Comparison of ENCODE assay signal across 9 cellular contexts in genomic region chr4:137531121-137531520, GRCh38. TPM values are rescaled to one million over a fixed set of nuclear protein-coding genes. Genes with fewer than 3 reads are reported as not detected.
DNase-seq lines count a peak whose midpoint lies in the region; ATAC-seq and TF ChIP-seq lines count a peak whose summit lies in the region.
"Had no signal": no experiment of that assay in that cellular context is flagged by ENCODE, and none has a peak within 500 bp of the region (broad histone marks: within the 10 kb centered on the region; RNA-seq: fewer than 3 reads in every experiment).

No MANE protein-coding gene starts in this region.

- no peaks in the 10 kb centered on the region for H3K36me3 ChIP-seq in left lung

- peak; percentile 33 for ATAC-seq in left lung
- no peak for ATAC-seq in HG03469 (IDR thresholded peaks at IDR 0.05; ENCODE audit: unreplicated experiment)

- TF ChIP-seq CTCF in HFF-Myc (IDR thresholded peaks at IDR 0.05; ENCODE audit: low read depth, low read length, missing control alignments) (peak; percentile 50), coronary artery (IDR thresholded peaks at IDR 0.05) (no peak), left lung (IDR thresholded peaks at IDR 0.05) (no peak)

- H3K4me1 Mint-ChIP-seq in activated CD4-positive, alpha-beta memory T cell treated with anti-CD3 and anti-CD28 coated beads for 36 hours (ENCODE audit: low read depth), result peaks cover 3% of the 10 kb centered on the region

- H3K27me3 Mint-ChIP-seq in activated CD4-positive, alpha-beta memory T cell treated with anti-CD3 and anti-CD28 coated beads for 36 hours, result no peaks in the 10 kb centered on the region

- H3K27me3 ChIP-seq in left lung, result no peaks in the 10 kb centered on the region

- POLR2A ChIA-PET in activated CD4-positive, alpha-beta memory T cell treated with anti-CD3 and anti-CD28 coated beads for 36 hours (lab: Charles Lee), result no interaction called here

- no peaks in the 10 kb centered on the region for H3K4me1 ChIP-seq in left lung

- H3K9me3 Mint-ChIP-seq in activated CD4-positive, alpha-beta memory T cell treated with anti-CD3 and anti-CD28 coated beads for 36 hours, result no peaks in the 10 kb centered on the region

- H3K9me3 ChIP-seq in left lung, result no peaks in the 10 kb centered on the region

- H3K36me3 Mint-ChIP-seq in activated CD4-positive, alpha-beta memory T cell treated with anti-CD3 and anti-CD28 coated beads for 36 hours, result no peaks in the 10 kb centered on the region

- H3K4me3 ChIP-seq in HFF-Myc (replicated peaks; ENCODE audit: low read depth, low read length) (peak overlapping the region; percentile 79), coronary artery (peak overlapping the region; percentile 84), left lung (peak overlapping the region; percentile 30 to 42)

- CTCF ChIA-PET in activated CD4-positive, alpha-beta memory T cell treated with anti-CD3 and anti-CD28 coated beads for 36 hours (lab: Charles Lee), result no interaction called here

- H3K27ac ChIP-seq in coronary artery, result peak overlapping the region; percentile 88 to 94
- H3K27ac ChIP-seq in left lung, result peak overlapping the region; percentile 31 to 87
- H3K27ac ChIP-seq in temporal lobe (ENCODE audit: low read depth, low read length), result peak overlapping the region; percentile 27

- no peak overlapping the region for H3K4me3 Mint-ChIP-seq in activated CD4-positive, alpha-beta memory T cell treated with anti-CD3 and anti-CD28 coated beads for 36 hours

- H3K27ac Mint-ChIP-seq in activated CD4-positive, alpha-beta memory T cell treated with anti-CD3 and anti-CD28 coated beads for 36 hours, result no peak overlapping the region

- DNase-seq in HFF-Myc (ENCODE audit: extremely low read depth, low read depth), result no peak
- no peak for DNase-seq in coronary artery (ENCODE audit: low spot score)
- no peak for DNase-seq in left lung
- DNase-seq in activated CD4-positive, alpha-beta memory T cell treated with anti-CD3 and anti-CD28 coated beads for 36 hours, result no peak
- no peak for DNase-seq in NCI-H1694 treated with DMSO at 0.1 percent for 48 hours (lab: John Stamatoyannopoulos, UW)
- DNase-seq in foreskin melanocyte, result no peak
- DNase-seq: activated T-cell treated with anti-CD3 and anti-CD28 coated beads, Interleukin-2, amount 50 U/mL, for 1 hour had no signal

- intact Hi-C loops in left lung (cut with DNase I), result no loop called here
- intact Hi-C loops in activated CD4-positive, alpha-beta memory T cell treated with anti-CD3 and anti-CD28 coated beads for 36 hours (cut with micrococcal nuclease), result no loop called here

RNA-seq across cellular contexts. Expression of gene PCDH18, which starts 1.2 kb away (rescaled TPM):
- total RNA-seq in left lung (10 to 100 TPM; 12.1 to 17.3 TPM), temporal lobe (17.9 TPM)
- under 1 TPM; 0.07 to 0.12 TPM for total RNA-seq in activated CD4-positive, alpha-beta memory T cell treated with anti-CD3 and anti-CD28 coated beads for 36 hours

Comparison
In these comparisons a context has a peak if more than half of its experiments do, and no peak if none do; other contexts are left out.
1. H3K27ac ChIP-seq: peak in every context shown above with its lines; median percentile 91 in coronary artery; 59 in left lung; 27 in temporal lobe.
2. RNA of gene PCDH18, which starts 1.2 kb away (total RNA-seq): 17.9 TPM in temporal lobe (single experiment) and 12.1 to 17.3 TPM in left lung; 0.07 to 0.12 TPM in activated CD4-positive, alpha-beta memory T cell treated with anti-CD3 and anti-CD28 coated beads for 36 hours; every median in the first group is over 10 times any median in the second.
3. Peak in every context shown above with its lines, with median percentiles within 50 percentile points of each other: H3K4me3 ChIP-seq.